8 cellular contexts compared by ENCODE assay signal in the genomic region with DNA sequence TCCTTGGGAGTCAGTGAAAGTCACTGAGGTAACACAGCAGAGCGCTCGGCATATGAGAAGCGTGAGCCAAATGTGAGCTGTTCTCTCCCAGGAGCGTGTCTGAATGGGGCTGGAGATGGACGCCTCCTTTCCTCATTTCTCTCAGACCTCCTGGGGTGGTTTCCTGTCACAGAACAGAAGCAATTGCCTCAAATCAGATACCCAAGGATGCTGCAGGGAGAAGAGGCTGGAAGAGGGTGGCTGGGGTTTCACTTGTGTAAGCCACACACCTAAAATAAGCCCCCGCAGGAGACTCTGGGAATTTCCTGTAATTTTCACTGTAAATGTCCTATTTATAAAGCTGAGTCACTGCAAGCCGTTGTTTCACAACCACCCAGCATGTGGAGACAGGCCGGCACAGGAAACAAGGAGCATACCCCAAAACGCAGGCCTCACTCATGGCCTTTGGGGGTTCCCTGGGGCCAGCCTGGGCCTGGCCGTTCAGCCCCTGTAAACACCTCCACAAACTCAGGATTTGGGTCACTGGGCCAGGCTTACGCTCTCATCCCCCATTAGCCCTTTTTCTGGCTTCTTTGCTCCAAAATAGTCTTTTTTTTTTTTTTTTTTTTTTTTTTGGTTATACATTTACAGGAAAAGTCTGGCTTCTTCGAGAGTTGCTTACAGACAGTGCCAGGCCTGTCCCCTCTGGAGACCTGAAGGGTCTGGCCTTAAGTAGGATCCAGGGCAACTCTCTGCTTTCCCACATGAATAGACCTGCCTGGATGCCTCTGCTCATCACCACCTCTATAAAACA. TPM values are rescaled to one million over a fixed set of nuclear protein-coding genes. Genes with fewer than 3 reads are reported as not detected.
A peak's percentile ranks its signal among the peaks of the same experiment; 100 is the strongest.
DNase-seq lines count a peak whose midpoint lies in the region; ATAC-seq and TF ChIP-seq lines count a peak whose summit lies in the region.

No MANE protein-coding gene starts in this region.

- H3K4me1 Mint-ChIP-seq in CD4-positive, CD25-positive, alpha-beta regulatory T cell: peaks cover 15 to 79% (median 50%) of the 10 kb centered on the region in 4 donors
- peaks cover 23% of the 10 kb centered on the region for H3K4me1 Mint-ChIP-seq in GM23338

- peaks cover 62% of the 10 kb centered on the region for H3K4me1 ChIP-seq in CD4-positive, CD25-positive, alpha-beta regulatory T cell (ENCODE audit: control insufficient read depth, insufficient read depth, low read length, poor library complexity, severe bottlenecking)
- H3K4me1 ChIP-seq in GM23338 (ENCODE audit: insufficient read depth): peaks cover 27% of the 10 kb centered on the region

- H3K27me3 ChIP-seq in CD4-positive, CD25-positive, alpha-beta regulatory T cell (ENCODE audit: control insufficient read depth, insufficient read depth, low read length): no peaks in the 10 kb centered on the region
- H3K27me3 ChIP-seq in GM23338 (ENCODE audit: insufficient read depth): no peaks in the 10 kb centered on the region

- H3K4me3 ChIP-seq in CD4-positive, CD25-positive, alpha-beta regulatory T cell (ENCODE audit: low read depth, low read length): peak overlapping the region; percentile 73
- H3K4me3 ChIP-seq in GM23338 (no peak overlapping the region), fibroblast of villous mesenchyme (ENCODE audit: low read depth, low read length) (no peak overlapping the region)

- H3K4me2 ChIP-seq in GM23338: peak overlapping the region; percentile 34; the same call in 1 of the 2 replicates

- peak in 2 of 3 donors; percentile 27 to 72 for DNase-seq in CD4-positive, CD25-positive, alpha-beta regulatory T cell
- DNase-seq in GM23338 (ENCODE audit: low spot score): peak; percentile 80
- peak; percentile 83 to 87 for DNase-seq in NOMO-1 (lab: John Stamatoyannopoulos, UW; ENCODE audit: unreplicated experiment in 2 of 2)
- peak; percentile 24 for DNase-seq in activated effector memory CD4-positive, alpha-beta T cell treated with Interleukin-2 at 50 U/mL for 16 hours
- DNase-seq in fibroblast of villous mesenchyme (ENCODE audit: low read depth): peak; percentile 97
- peak; percentile 77 for DNase-seq in non-pigmented ciliary epithelial cell (ENCODE audit: low read depth)
- DNase-seq in NCI-H446 treated with DMSO at 0.1 percent for 48 hours (lab: John Stamatoyannopoulos, UW): no peak
- no peak for DNase-seq in HPDE6-E6E7 (ENCODE audit: extremely low spot score)

- H3F3A ChIP-seq in GM23338 (replicated peaks; ENCODE audit: low read depth): no peaks in the 10 kb centered on the region; the same call in 1 of the 2 replicates

- H3K4me3 Mint-ChIP-seq in CD4-positive, CD25-positive, alpha-beta regulatory T cell: peak overlapping the region; percentile 86 to 97 (median 93)
- no peak overlapping the region for H3K4me3 Mint-ChIP-seq in GM23338

- H3K27ac Mint-ChIP-seq in CD4-positive, CD25-positive, alpha-beta regulatory T cell: peak overlapping the region; percentile 98 to 100 (median 98)
- H3K27ac Mint-ChIP-seq in GM23338: peak overlapping the region; percentile 96

- no peak for ATAC-seq in CD4-positive, CD25-positive, alpha-beta regulatory T cell (ENCODE audit: low read depth in 2 of 2)
- ATAC-seq in GM23338: peak; percentile 57

- H2AFZ ChIP-seq in GM23338: peak overlapping the region; percentile 80

- no peaks in the 10 kb centered on the region for H3K27me3 Mint-ChIP-seq in CD4-positive, CD25-positive, alpha-beta regulatory T cell
- peaks cover 9% of the 10 kb centered on the region for H3K27me3 Mint-ChIP-seq in GM23338 (ENCODE audit: insufficient read depth, low read depth, poor library complexity)

- no peaks in the 10 kb centered on the region for H4K20me1 ChIP-seq in GM23338 (replicated peaks; ENCODE audit: insufficient read depth)

- H3K9me2 ChIP-seq in GM23338 (ENCODE audit: insufficient read depth): no peaks in the 10 kb centered on the region

- H3K79me2 ChIP-seq in GM23338 (replicated peaks; ENCODE audit: insufficient read depth): no peaks in the 10 kb centered on the region

- no peaks in the 10 kb centered on the region for H3K9me3 ChIP-seq in CD4-positive, CD25-positive, alpha-beta regulatory T cell (ENCODE audit: control insufficient read depth in 2 of 2, low read length in 2 of 2)

- H3K27ac ChIP-seq in CD4-positive, CD25-positive, alpha-beta regulatory T cell (ENCODE audit: insufficient read depth, low read length, poor library complexity, severe bottlenecking): peak overlapping the region; percentile 93
- peak overlapping the region; percentile 66; the same call in 1 of the 2 replicates for H3K27ac ChIP-seq in GM23338 (ENCODE audit: low read depth)

- no peaks in the 10 kb centered on the region for H3K9me3 Mint-ChIP-seq in CD4-positive, CD25-positive, alpha-beta regulatory T cell
- no peaks in the 10 kb centered on the region for H3K9me3 Mint-ChIP-seq in GM23338

- TF ChIP-seq CTCF in GM23338 (conservative IDR thresholded peaks at IDR 0.05; ENCODE audit: low read depth in 2 of 2) (peak in 1 of 2 experiments; percentile 29; a peak in 2 of 4 replicates), fibroblast of villous mesenchyme (IDR thresholded peaks at IDR 0.05; ENCODE audit: insufficient read depth, low read depth, low read length) (peak; percentile 31)

- H3K36me3 Mint-ChIP-seq in CD4-positive, CD25-positive, alpha-beta regulatory T cell: peaks cover 2% of the 10 kb centered on the region
- no peaks in the 10 kb centered on the region for H3K36me3 Mint-ChIP-seq in GM23338 (ENCODE audit: low read depth)

- no peaks in the 10 kb centered on the region for H3K36me3 ChIP-seq in CD4-positive, CD25-positive, alpha-beta regulatory T cell (ENCODE audit: control insufficient read depth, insufficient read depth, low read length)
- no peaks in the 10 kb centered on the region for H3K36me3 ChIP-seq in GM23338 (ENCODE audit: insufficient read depth)

TF ChIP-seq in GM23338, 12 proteins besides CTCF, POLR2A, EP300 and RAD21:
- no peak for TF ChIP-seq ZNF331 (CRISPR knock-in tag; IDR thresholded peaks at IDR 0.05; ENCODE audit: low read depth)
- no peak for TF ChIP-seq JUNB (IDR thresholded peaks at IDR 0.05; ENCODE audit: unreplicated experiment)
- TF ChIP-seq, protein P1, sequence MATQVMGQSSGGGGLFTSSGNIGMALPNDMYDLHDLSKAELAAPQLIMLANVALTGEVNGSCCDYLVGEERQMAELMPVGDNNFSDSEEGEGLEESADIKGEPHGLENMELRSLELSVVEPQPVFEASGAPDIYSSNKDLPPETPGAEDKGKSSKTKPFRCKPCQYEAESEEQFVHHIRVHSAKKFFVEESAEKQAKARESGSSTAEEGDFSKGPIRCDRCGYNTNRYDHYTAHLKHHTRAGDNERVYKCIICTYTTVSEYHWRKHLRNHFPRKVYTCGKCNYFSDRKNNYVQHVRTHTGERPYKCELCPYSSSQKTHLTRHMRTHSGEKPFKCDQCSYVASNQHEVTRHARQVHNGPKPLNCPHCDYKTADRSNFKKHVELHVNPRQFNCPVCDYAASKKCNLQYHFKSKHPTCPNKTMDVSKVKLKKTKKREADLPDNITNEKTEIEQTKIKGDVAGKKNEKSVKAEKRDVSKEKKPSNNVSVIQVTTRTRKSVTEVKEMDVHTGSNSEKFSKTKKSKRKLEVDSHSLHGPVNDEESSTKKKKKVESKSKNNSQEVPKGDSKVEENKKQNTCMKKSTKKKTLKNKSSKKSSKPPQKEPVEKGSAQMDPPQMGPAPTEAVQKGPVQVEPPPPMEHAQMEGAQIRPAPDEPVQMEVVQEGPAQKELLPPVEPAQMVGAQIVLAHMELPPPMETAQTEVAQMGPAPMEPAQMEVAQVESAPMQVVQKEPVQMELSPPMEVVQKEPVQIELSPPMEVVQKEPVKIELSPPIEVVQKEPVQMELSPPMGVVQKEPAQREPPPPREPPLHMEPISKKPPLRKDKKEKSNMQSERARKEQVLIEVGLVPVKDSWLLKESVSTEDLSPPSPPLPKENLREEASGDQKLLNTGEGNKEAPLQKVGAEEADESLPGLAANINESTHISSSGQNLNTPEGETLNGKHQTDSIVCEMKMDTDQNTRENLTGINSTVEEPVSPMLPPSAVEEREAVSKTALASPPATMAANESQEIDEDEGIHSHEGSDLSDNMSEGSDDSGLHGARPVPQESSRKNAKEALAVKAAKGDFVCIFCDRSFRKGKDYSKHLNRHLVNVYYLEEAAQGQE (IDR thresholded peaks at IDR 0.05; ENCODE audit: unreplicated experiment): no peak

RNA-seq across cellular contexts. Expression of a gene that starts 55.3 kb away (rescaled TPM):
- total RNA-seq in CD4-positive, CD25-positive, alpha-beta regulatory T cell: 30.0 TPM
- 10 to 100 TPM in 3 of 4 donors, 1 to 10 TPM in 1; 10.0 to 13.6 (median 12.0) TPM for polyA plus RNA-seq in CD4-positive, CD25-positive, alpha-beta regulatory T cell
- 8.0 and 12.3 TPM in 2 replicates for total RNA-seq in GM23338 (2014; rRNA removed; shearing (Covaris generic))
- 12.6 and 15.8 TPM in 2 replicates for polyA plus RNA-seq in GM23338 (2016; fragmentation: Nextera tagmentation; extraction: Ambion mirVana)
- 6.4 and 7.8 TPM in 2 replicates for total RNA-seq in fibroblast of villous mesenchyme

Comparison
In these comparisons a context has a peak if more than half of its experiments do, and no peak if none do; other contexts are left out.
1. DNase-seq: peak in CD4-positive, CD25-positive, alpha-beta regulatory T cell (2 of 3), GM23338 (single experiment), NOMO-1 (2 of 2), activated effector memory CD4-positive, alpha-beta T cell treated with Interleukin-2 at 50 U/mL for 16 hours (single experiment), fibroblast of villous mesenchyme (single experiment) and non-pigmented ciliary epithelial cell (single experiment); none in NCI-H446 treated with DMSO at 0.1 percent for 48 hours (single experiment) and HPDE6-E6E7 (single experiment).